ENCODE assay signal across 23 cellular contexts in genomic region chr3:111929484-111929883, GRCh38. TPM values are rescaled to one million over a fixed set of nuclear protein-coding genes. Genes with fewer than 3 reads are reported as not detected.
DNase-seq lines count a peak whose midpoint lies in the region; ATAC-seq, FAIRE-seq and TF ChIP-seq lines count a peak whose summit lies in the region.
"Had no signal": no experiment of that assay in that cellular context is flagged by ENCODE, and none has a peak within 500 bp of the region (broad histone marks: within the 10 kb centered on the region; RNA-seq: fewer than 3 reads in every experiment).

No MANE protein-coding gene starts in this region.

- H3K27me3 Mint-ChIP-seq in GM23338 (ENCODE audit: insufficient read depth, low read depth, poor library complexity) (peaks cover 1% of the 10 kb centered on the region), WTC11 (ENCODE audit: low read depth) (no peaks in the 10 kb centered on the region)
- H3K27me3 Mint-ChIP-seq: CD4-positive, alpha-beta T cell had no signal

- H3K36me3 Mint-ChIP-seq in GM23338 (ENCODE audit: low read depth) (peaks cover 4% of the 10 kb centered on the region; the same call in 1 of the 3 replicates), WTC11 (peaks cover 12% of the 10 kb centered on the region)

- POLR2A ChIA-PET in WTC11 (lab: Charles Lee), result no interaction called here

- H3K9me3 Mint-ChIP-seq in GM23338, result no peaks in the 10 kb centered on the region
- no peaks in the 10 kb centered on the region for H3K9me3 Mint-ChIP-seq in WTC11
- H3K9me3 Mint-ChIP-seq: CD4-positive, alpha-beta T cell; HFFc6; IgD-negative memory B cell had no signal

- no peaks in the 10 kb centered on the region for H4K20me1 ChIP-seq in GM23338 (replicated peaks; ENCODE audit: insufficient read depth)

- DNase-seq in GM23338 (ENCODE audit: low spot score) (no peak), NCI-H69 (lab: John Stamatoyannopoulos, UW) (peak; percentile 1), WTC11 (ENCODE audit: low spot score) (no peak), small intestine (peak; percentile 18), NCI-H526 (lab: John Stamatoyannopoulos, UW) (no peak)
- DNase-seq in stimulated activated CD4-positive, alpha-beta T cell treated with anti-CD3 and anti-CD28 coated beads, Interleukin-2, amount 100 ng/mL, for 48 hours, result no peak
- DNase-seq: AML-193; Caco-2; CD4-positive, alpha-beta T cell; GM23248; HCEC 1CT; HFFc6 had no signal

- H3K9me2 ChIP-seq in GM23338 (ENCODE audit: insufficient read depth), result no peaks in the 10 kb centered on the region

- peaks cover 7% of the 10 kb centered on the region for H3K4me1 Mint-ChIP-seq in GM23338
- peaks cover 23% of the 10 kb centered on the region for H3K4me1 Mint-ChIP-seq in WTC11
- H3K4me1 Mint-ChIP-seq: IgD-negative memory B cell had no signal

- no peak for FAIRE-seq in small intestine (lab: Jason Lieb, UNC)
- FAIRE-seq: A549, D721Med, G401.6, GM12891, GM19239, H54, HepG2 had no signal

- H3K4me3 Mint-ChIP-seq in GM23338 (no peak overlapping the region), WTC11 (no peak overlapping the region)
- H3K4me3 Mint-ChIP-seq: CD4-positive, alpha-beta T cell; HFFc6; IgD-negative memory B cell had no signal

- no peak overlapping the region for H3K4me2 ChIP-seq in GM23338
- H3K4me2 ChIP-seq: A549 had no signal

- H3K27ac ChIP-seq in GM23338 (ENCODE audit: low read depth), result no peak overlapping the region
- no peak overlapping the region for H3K27ac ChIP-seq in small intestine (ENCODE audit: low read depth in 1 of 2, low read length in 1 of 2)
- H3K27ac ChIP-seq: 22Rv1, C4-2B, GM23248 had no signal

- H3K79me2 ChIP-seq in GM23338 (replicated peaks; ENCODE audit: insufficient read depth), result no peaks in the 10 kb centered on the region

- no peak overlapping the region for H3K27ac Mint-ChIP-seq in GM23338
- peak overlapping the region; percentile 69; the same call in 1 of the 2 replicates for H3K27ac Mint-ChIP-seq in WTC11
- H3K27ac Mint-ChIP-seq: CD4-positive, alpha-beta T cell; HFFc6; IgD-negative memory B cell had no signal

- H2AFZ ChIP-seq in GM23338, result no peak overlapping the region
- H2AFZ ChIP-seq: GM23248 had no signal

- 20 to 62% (median 29%) methylated on average over 2 of the region's 2 CpGs for WGBS in small intestine, 3 donors

- CTCF ChIA-PET in WTC11 (lab: Charles Lee), result interaction anchor here (0.9 kb wide), 2 partner anchors 10 to 84 kb away, joined by 3 read pairs; no protein-coding TSS in a partner anchor

- no peaks in the 10 kb centered on the region for H3F3A ChIP-seq in GM23338 (replicated peaks; ENCODE audit: low read depth)

- H3K4me1 ChIP-seq in GM23338 (ENCODE audit: insufficient read depth), result peaks cover 20% of the 10 kb centered on the region; the same call in 1 of the 2 replicates
- H3K4me1 ChIP-seq in small intestine (ENCODE audit: control insufficient read depth in 2 of 2, insufficient read depth in 1 of 2, low read depth in 1 of 2, low read length in 1 of 2), result no peaks in the 10 kb centered on the region

- peak; percentile 41; the same call in 2 of the 3 replicates for ATAC-seq in GM23338
- ATAC-seq in WTC11, result no peak
- ATAC-seq in HG02610 (IDR thresholded peaks at IDR 0.05; ENCODE audit: unreplicated experiment), result no peak
- ATAC-seq: A549, HepG2 had no signal

- no peaks in the 10 kb centered on the region for H3K9me3 ChIP-seq in small intestine (ENCODE audit: control insufficient read depth, low read depth)
- H3K9me3 ChIP-seq: A549, Caco-2 had no signal

- H3K4me3 ChIP-seq in GM23338 (no peak overlapping the region), small intestine (ENCODE audit: low read depth in 1 of 2, low read length in 2 of 2) (no peak overlapping the region)
- H3K4me3 ChIP-seq: A549, GM23248 had no signal

- H3K36me3 ChIP-seq in GM23338 (ENCODE audit: insufficient read depth) (no peaks in the 10 kb centered on the region; the same call in 1 of the 2 replicates), small intestine (ENCODE audit: control insufficient read depth in 2 of 2, insufficient read depth in 2 of 2, low read length in 2 of 2) (no peaks in the 10 kb centered on the region)

- TF ChIP-seq CTCF in GM23338 (conservative IDR thresholded peaks at IDR 0.05; ENCODE audit: low read depth in 2 of 2), result no peak
- no peak for TF ChIP-seq CTCF in WTC11 (IDR thresholded peaks at IDR 0.05)

- H3K27me3 ChIP-seq in GM23338 (ENCODE audit: insufficient read depth) (no peaks in the 10 kb centered on the region), small intestine (ENCODE audit: control insufficient read depth in 2 of 2, insufficient read depth in 2 of 2, low read length in 2 of 2) (no peaks in the 10 kb centered on the region)

TF ChIP-seq in WTC11, 78 proteins besides CTCF, POLR2A, EP300 and RAD21 (continues in another document):
- TF ChIP-seq ZBTB21 (CRISPR knock-in tag; IDR thresholded peaks at IDR 0.05; ENCODE audit: borderline replicate concordance) (no peak), ELF4 (CRISPR knock-in tag; IDR thresholded peaks at IDR 0.05; ENCODE audit: low read depth) (no peak), STAT6 (CRISPR knock-in tag; conservative IDR thresholded peaks at IDR 0.05; ENCODE audit: low read depth) (no peak), CDX4 (CRISPR knock-in tag; IDR thresholded peaks at IDR 0.05; ENCODE audit: borderline replicate concordance) (no peak), E2F5 (CRISPR knock-in tag; IDR thresholded peaks at IDR 0.05) (no peak)
- TF ChIP-seq, protein P1, sequence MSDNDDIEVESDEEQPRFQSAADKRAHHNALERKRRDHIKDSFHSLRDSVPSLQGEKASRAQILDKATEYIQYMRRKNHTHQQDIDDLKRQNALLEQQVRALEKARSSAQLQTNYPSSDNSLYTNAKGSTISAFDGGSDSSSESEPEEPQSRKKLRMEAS (CRISPR knock-in tag; IDR thresholded peaks at IDR 0.05), result no peak
- TF ChIP-seq, protein P2, sequence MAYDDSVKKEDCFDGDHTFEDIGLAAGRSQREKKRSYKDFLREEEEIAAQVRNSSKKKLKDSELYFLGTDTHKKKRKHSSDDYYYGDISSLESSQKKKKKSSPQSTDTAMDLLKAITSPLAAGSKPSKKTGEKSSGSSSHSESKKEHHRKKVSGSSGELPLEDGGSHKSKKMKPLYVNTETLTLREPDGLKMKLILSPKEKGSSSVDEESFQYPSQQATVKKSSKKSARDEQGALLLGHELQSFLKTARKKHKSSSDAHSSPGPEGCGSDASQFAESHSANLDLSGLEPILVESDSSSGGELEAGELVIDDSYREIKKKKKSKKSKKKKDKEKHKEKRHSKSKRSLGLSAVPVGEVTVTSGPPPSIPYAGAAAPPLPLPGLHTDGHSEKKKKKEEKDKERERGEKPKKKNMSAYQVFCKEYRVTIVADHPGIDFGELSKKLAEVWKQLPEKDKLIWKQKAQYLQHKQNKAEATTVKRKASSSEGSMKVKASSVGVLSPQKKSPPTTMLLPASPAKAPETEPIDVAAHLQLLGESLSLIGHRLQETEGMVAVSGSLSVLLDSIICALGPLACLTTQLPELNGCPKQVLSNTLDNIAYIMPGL (CRISPR knock-in tag; IDR thresholded peaks at IDR 0.05), result no peak
- TF ChIP-seq, protein P3, sequence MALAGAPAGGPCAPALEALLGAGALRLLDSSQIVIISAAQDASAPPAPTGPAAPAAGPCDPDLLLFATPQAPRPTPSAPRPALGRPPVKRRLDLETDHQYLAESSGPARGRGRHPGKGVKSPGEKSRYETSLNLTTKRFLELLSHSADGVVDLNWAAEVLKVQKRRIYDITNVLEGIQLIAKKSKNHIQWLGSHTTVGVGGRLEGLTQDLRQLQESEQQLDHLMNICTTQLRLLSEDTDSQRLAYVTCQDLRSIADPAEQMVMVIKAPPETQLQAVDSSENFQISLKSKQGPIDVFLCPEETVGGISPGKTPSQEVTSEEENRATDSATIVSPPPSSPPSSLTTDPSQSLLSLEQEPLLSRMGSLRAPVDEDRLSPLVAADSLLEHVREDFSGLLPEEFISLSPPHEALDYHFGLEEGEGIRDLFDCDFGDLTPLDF (CRISPR knock-in tag; IDR thresholded peaks at IDR 0.05), result no peak

RNA-seq across cellular contexts. Expression of gene ABHD10, which starts 49.3 kb away (rescaled TPM):
- total RNA-seq in GM23338 (2014; rRNA removed; shearing (Covaris generic)), result 28.0 and 29.2 TPM in 2 replicates
- polyA plus RNA-seq in GM23338 (2016; fragmentation: Nextera tagmentation; extraction: Ambion mirVana), result 16.9 and 18.4 TPM in 2 replicates
- total RNA-seq in WTC11 (2021), result 27.6 to 32.4 TPM (median 29.2 TPM) in 3 replicates
- 10 to 100 TPM in 2 of 3 donors, 1 to 10 TPM in 1; 10.0 to 19.6 (median 11.0) TPM for polyA plus RNA-seq in small intestine

Comparison
In these comparisons a context has a peak if more than half of its experiments do, and no peak if none do; other contexts are left out.
1. DNase-seq: peak in NCI-H69 (single experiment) and small intestine (single experiment); none in GM23338 (single experiment), WTC11 (single experiment), NCI-H526 (0 of 2) and stimulated activated CD4-positive, alpha-beta T cell treated with anti-CD3 and anti-CD28 coated beads, Interleukin-2, amount 100 ng/mL, for 48 hours (0 of 2).